8 cellular contexts compared by ENCODE assay signal in the genomic region with DNA sequence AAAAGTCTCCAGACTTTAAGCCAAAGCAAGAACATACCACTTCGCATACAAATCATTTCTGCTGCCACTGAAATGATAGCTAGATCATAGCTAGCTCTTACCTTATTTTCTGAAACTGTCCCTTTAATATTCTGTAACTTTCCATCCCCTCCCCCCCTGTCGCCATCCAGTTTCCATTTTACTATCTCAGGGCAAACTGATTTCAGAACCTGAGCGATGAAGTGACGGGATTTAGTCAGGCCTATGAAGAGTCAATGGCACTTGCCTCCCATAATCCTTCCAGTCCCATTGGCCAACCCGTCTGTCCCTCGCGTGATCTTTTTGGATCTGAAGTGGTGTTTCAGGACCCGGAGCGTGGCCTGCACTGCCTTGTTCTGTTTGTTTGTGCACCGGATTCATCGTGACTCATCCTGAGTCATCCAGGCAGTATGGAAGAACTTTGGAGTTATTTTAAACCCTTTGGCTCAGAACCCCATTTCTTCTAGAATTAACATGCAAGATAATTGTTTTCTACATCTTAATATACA.
A peak's percentile ranks its signal among the peaks of the same experiment; 100 is the strongest.
DNase-seq lines count a peak whose midpoint lies in the region; ATAC-seq and TF ChIP-seq lines count a peak whose summit lies in the region.

No MANE protein-coding gene starts in this region.

- TF ChIP-seq POLR2A in adrenal gland (IDR thresholded peaks at IDR 0.05): peak in 1 of 2 donors; percentile 41

- H3K27ac ChIP-seq in OCI-LY3 (ENCODE audit: low read length) (peak overlapping the region; percentile 8; the same call in 1 of the 2 replicates), adrenal gland (peak overlapping the region; percentile 44 to 90 (median 49))

- DNase-seq in Ammon's horn (ENCODE audit: low spot score): peak; percentile 68
- peak; percentile 74 to 96 (median 92) for DNase-seq in adrenal gland
- peak; percentile 90 for DNase-seq in islet precursor cell
- peak; percentile 42 to 59 for DNase-seq in stimulated activated CD4-positive, alpha-beta T cell treated with anti-CD3 and anti-CD28 coated beads, Interleukin-4, amount 100 ng/mL, for 4 hours
- DNase-seq in G401 (ENCODE audit: low spot score): no peak

- no peaks in the 10 kb centered on the region for H4K20me1 ChIP-seq in OCI-LY3 (ENCODE audit: insufficient read depth, low read length)

- no peak for ATAC-seq in HG03196 (IDR thresholded peaks at IDR 0.05; ENCODE audit: unreplicated experiment)
- ATAC-seq in GM18498 (IDR thresholded peaks at IDR 0.05; ENCODE audit: unreplicated experiment): no peak

- peaks cover 38% of the 10 kb centered on the region for H3K4me1 ChIP-seq in OCI-LY3 (ENCODE audit: low read length)
- H3K4me1 ChIP-seq in adrenal gland (replicated peaks in 1 of 2): peaks cover 38 to 66% of the 10 kb centered on the region in 2 donors

- H3K36me3 ChIP-seq in OCI-LY3 (replicated peaks; ENCODE audit: low read depth, low read length): no peaks in the 10 kb centered on the region
- H3K36me3 ChIP-seq in adrenal gland (replicated peaks in 1 of 2): no peaks in the 10 kb centered on the region

- no peak overlapping the region for H2AFZ ChIP-seq in OCI-LY3 (ENCODE audit: low read depth, low read length)

- no peak for TF ChIP-seq CTCF in OCI-LY3 (IDR thresholded peaks at IDR 0.05; ENCODE audit: low read depth, low read length)
- TF ChIP-seq CTCF in adrenal gland (IDR thresholded peaks at IDR 0.05): no peak

- 30 to 51% (median 37%) methylated on average over 11 of the region's 11 CpGs for WGBS in adrenal gland, 4 donors

- peak overlapping the region; percentile 5; the same call in 1 of the 2 replicates for H3K4me3 ChIP-seq in OCI-LY3 (ENCODE audit: low read length)
- peak overlapping the region in 1 of 4 donors; percentile 21 for H3K4me3 ChIP-seq in adrenal gland

- H3K27me3 ChIP-seq in OCI-LY3 (ENCODE audit: low read depth, low read length) (no peaks in the 10 kb centered on the region), adrenal gland (no peaks in the 10 kb centered on the region)

- no peak overlapping the region for H3K9ac ChIP-seq in OCI-LY3 (ENCODE audit: low read length)

- H3K79me2 ChIP-seq in OCI-LY3 (ENCODE audit: low read length): 0 out of 2 replicates have a peak, but pooled peaks cover 10% of the 10 kb centered on the region

- H3K9me3 ChIP-seq in OCI-LY3 (ENCODE audit: insufficient read depth, low read length) (no peaks in the 10 kb centered on the region), adrenal gland (replicated peaks in 1 of 3) (no peaks in the 10 kb centered on the region)

- intact Hi-C loops in adrenal gland (cut with DNase I): no loop called here

- peak overlapping the region; percentile 48 for H3K4me2 ChIP-seq in OCI-LY3 (ENCODE audit: low read length)

- in situ Hi-C loops in G401 (cut with HindIII; ENCODE audit: low sequenced_read_pairs): no loop called here
